21 cellular contexts compared by ENCODE assay signal in the genomic region with DNA sequence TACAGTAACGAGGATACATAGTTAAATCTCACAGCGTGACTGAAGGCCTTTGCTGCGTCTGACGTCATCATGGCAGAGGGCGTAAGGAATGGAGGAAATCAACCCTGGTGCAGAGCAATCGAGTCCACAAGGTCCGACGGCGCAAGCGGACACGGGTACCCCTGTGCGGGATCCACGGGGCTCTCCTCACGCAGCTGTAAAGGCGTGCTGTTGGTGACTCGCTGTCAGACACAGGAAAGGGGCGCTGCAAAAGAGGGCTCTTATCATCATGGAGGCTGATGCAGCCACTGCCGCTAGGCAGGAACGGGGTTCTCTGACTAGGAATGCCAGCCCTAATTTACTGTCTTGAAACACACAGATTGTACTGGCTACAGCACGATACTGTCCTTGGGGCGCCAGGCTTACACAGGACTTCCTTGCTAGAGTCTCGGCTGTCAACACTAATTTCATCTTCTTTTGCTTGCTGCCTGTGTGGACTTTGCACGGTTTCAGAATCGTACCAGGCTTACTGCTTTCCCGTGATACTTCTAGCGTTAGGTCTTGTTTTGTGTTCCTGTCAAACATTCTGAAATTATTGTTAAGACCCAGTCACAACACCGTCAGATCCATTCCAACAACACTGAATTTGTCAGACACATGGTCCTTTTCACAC. TPM values are rescaled to one million over a fixed set of nuclear protein-coding genes. Genes with fewer than 3 reads are reported as not detected.
DNase-seq lines count a peak whose midpoint lies in the region; ATAC-seq and TF ChIP-seq lines count a peak whose summit lies in the region.
"Had no signal": no experiment of that assay in that cellular context is flagged by ENCODE, and none has a peak within 500 bp of the region (broad histone marks: within the 10 kb centered on the region; RNA-seq: fewer than 3 reads in every experiment).

No MANE protein-coding gene starts in this region.

- no peak overlapping the region for H4K91ac ChIP-seq in neuronal stem cell (ENCODE audit: low read depth, low read length, poor library complexity)

- H3K4me1 ChIP-seq in SK-N-SH (ENCODE audit: control insufficient read depth in 1 of 2, insufficient read depth in 2 of 2, low read depth in 1 of 2, low read length in 1 of 2), result no peaks in the 10 kb centered on the region
- H3K4me1 ChIP-seq in duodenal mucosa (ENCODE audit: control insufficient read depth in 1 of 2, insufficient read depth in 2 of 2, low read length in 2 of 2), result no peaks in the 10 kb centered on the region
- peaks cover 3 to 5% of the 10 kb centered on the region in 2 donors for H3K4me1 ChIP-seq in neuronal stem cell (ENCODE audit: control insufficient read depth in 2 of 2, insufficient read depth in 1 of 2, low read depth in 1 of 2, low read length in 2 of 2)
- H3K4me1 ChIP-seq: HAP-1 had no signal

- no peak overlapping the region for H3K4me3 ChIP-seq in SK-N-SH (ENCODE audit: low read depth in 2 of 2, low read length in 1 of 2)
- H3K4me3 ChIP-seq in duodenal mucosa (ENCODE audit: low read depth in 1 of 2, low read length in 2 of 2), result peak overlapping the region; percentile 67 to 70
- H3K4me3 ChIP-seq in neuronal stem cell (ENCODE audit: low read length in 2 of 2), result no peak overlapping the region
- H3K4me3 ChIP-seq: BLaER1, HAP-1 had no signal

- H4K20me1 ChIP-seq in SK-N-SH (ENCODE audit: insufficient read depth), result no peaks in the 10 kb centered on the region
- H4K20me1 ChIP-seq: BLaER1 had no signal

- no peak overlapping the region for H3K4me2 ChIP-seq in SK-N-SH
- no peak overlapping the region for H3K4me2 ChIP-seq in neuronal stem cell (ENCODE audit: insufficient read depth, low read length, poor library complexity, severe bottlenecking)
- H3K4me2 ChIP-seq: BLaER1, KMS-11 had no signal

- peak overlapping the region; percentile 63 for H2BK12ac ChIP-seq in neuronal stem cell (ENCODE audit: low read length)

- CTCF ChIA-PET in SK-N-SH (lab: Yijun Ruan, JAX), result no interaction called here

- no peaks in the 10 kb centered on the region for H3K9me2 ChIP-seq in SK-N-SH

- H2AFZ ChIP-seq in SK-N-SH (ENCODE audit: low read depth), result no peak overlapping the region
- H2AFZ ChIP-seq in neuronal stem cell (ENCODE audit: low read length), result no peak overlapping the region

- H3F3A ChIP-seq in SK-N-SH (replicated peaks; ENCODE audit: insufficient read depth), result no peaks in the 10 kb centered on the region

- peak overlapping the region; percentile 63 for H3K14ac ChIP-seq in neuronal stem cell (ENCODE audit: low read length)

- H3K18ac ChIP-seq in neuronal stem cell (ENCODE audit: low read length), result no peak overlapping the region

- no peak overlapping the region for H2BK5ac ChIP-seq in neuronal stem cell (ENCODE audit: low read length)

- H3K4ac ChIP-seq in neuronal stem cell (ENCODE audit: low read length), result no peak overlapping the region

- H3K23ac ChIP-seq in neuronal stem cell (ENCODE audit: low read depth, low read length, poor library complexity), result peak overlapping the region; percentile 17

- no peak for ATAC-seq in SK-N-SH treated with all-trans-retinoic acid at 6 μM for 48 hours
- no peak for ATAC-seq in GM21360 (IDR thresholded peaks at IDR 0.05; ENCODE audit: unreplicated experiment)
- no peak for ATAC-seq in HG03378 (IDR thresholded peaks at IDR 0.05; ENCODE audit: unreplicated experiment)

- H2AK5ac ChIP-seq in neuronal stem cell (ENCODE audit: low read depth, low read length), result no peak overlapping the region

- no peaks in the 10 kb centered on the region for H3K36me3 ChIP-seq in SK-N-SH (replicated peaks in 1 of 2; ENCODE audit: control insufficient read depth in 1 of 2, insufficient read depth in 2 of 2, low read length in 1 of 2)
- H3K36me3 ChIP-seq in duodenal mucosa (ENCODE audit: control insufficient read depth in 1 of 2, insufficient read depth in 2 of 2, low read length in 2 of 2), result no peaks in the 10 kb centered on the region
- H3K36me3 ChIP-seq in neuronal stem cell (replicated peaks in 1 of 2; ENCODE audit: control insufficient read depth in 2 of 2, insufficient read depth in 2 of 2, low read length in 2 of 2), result no peaks in the 10 kb centered on the region
- H3K36me3 ChIP-seq: BLaER1, HAP-1 had no signal

- no peaks in the 10 kb centered on the region for H3K79me1 ChIP-seq in neuronal stem cell (ENCODE audit: low read depth, low read length)

- H4K8ac ChIP-seq in neuronal stem cell (ENCODE audit: low read depth, low read length), result no peak overlapping the region

- DNase-seq in SK-N-SH (peak; percentile 2), neuronal stem cell (ENCODE audit: low spot score) (no peak), NOMO-1 treated with DMSO at 0.1 percent for 48 hours (lab: John Stamatoyannopoulos, UW; ENCODE audit: unreplicated experiment) (no peak), substantia nigra (lab: John Stamatoyannopoulos, UW) (no peak)
- DNase-seq: ACHN; CD4-positive, alpha-beta T cell; DMS153; NCI-H1092 treated with DMSO at 0.1 percent for 48 hours; NCI-H1436 treated with DMSO at 0.1 percent for 48 hours; NCI-H1930; NCI-H510A; NCI-H748 treated with DMSO at 0.1 percent for 48 hours; SIG-M5 had no signal

- H3K27ac ChIP-seq in SK-N-SH (ENCODE audit: low read depth in 2 of 2, low read length in 1 of 2) (no peak overlapping the region), duodenal mucosa (ENCODE audit: low read depth, low read length) (no peak overlapping the region), neuronal stem cell (replicated peaks; ENCODE audit: low read length) (peak overlapping the region; percentile 17), substantia nigra (ENCODE audit: low read depth, low read length, poor library complexity, severe bottlenecking) (no peak overlapping the region)
- H3K27ac ChIP-seq: 22Rv1, BLaER1, KMS-11 had no signal

- no peak overlapping the region for H2BK120ac ChIP-seq in neuronal stem cell (ENCODE audit: low read depth, low read length)

- H3K9ac ChIP-seq in SK-N-SH, result no peak overlapping the region
- H3K9ac ChIP-seq in duodenal mucosa (ENCODE audit: low read depth in 1 of 2, low read length in 2 of 2), result peak overlapping the region in 1 of 2 donors; percentile 58
- H3K9ac ChIP-seq in neuronal stem cell (ENCODE audit: low read depth, low read length, poor library complexity), result no peak overlapping the region
- H3K9ac ChIP-seq: BLaER1, KMS-11 had no signal

- peak overlapping the region; percentile 8 for H2BK15ac ChIP-seq in neuronal stem cell (ENCODE audit: low read length)

- TF ChIP-seq EP300 in SK-N-SH (IDR thresholded peaks at IDR 0.05; ENCODE audit: borderline replicate concordance in 1 of 2, low read depth in 1 of 2, low read length in 1 of 2), result no peak

- POLR2A ChIA-PET in SK-N-SH (lab: Yijun Ruan, JAX), result no interaction called here

- no peak for TF ChIP-seq CTCF in SK-N-SH (IDR thresholded peaks at IDR 0.05)

- TF ChIP-seq RAD21 in SK-N-SH (IDR thresholded peaks at IDR 0.05; ENCODE audit: low read length), result no peak

- H3K79me2 ChIP-seq in SK-N-SH (ENCODE audit: insufficient read depth), result no peaks in the 10 kb centered on the region

- H3K9me3 ChIP-seq in SK-N-SH (no peaks in the 10 kb centered on the region), duodenal mucosa (ENCODE audit: control insufficient read depth in 1 of 2, low read length in 2 of 2) (no peaks in the 10 kb centered on the region), neuronal stem cell (replicated peaks in 1 of 2; ENCODE audit: control insufficient read depth in 2 of 2, insufficient read depth in 1 of 2, low read depth in 1 of 2, low read length in 2 of 2) (no peaks in the 10 kb centered on the region)
- H3K9me3 ChIP-seq: BLaER1, HAP-1 had no signal

- WGBS in SK-N-SH (ENCODE audit: low lambda C conversion rate), result 69% methylated on average over 27 of the region's 27 CpGs
- WGBS in neuronal stem cell (ENCODE audit: extremely low coverage in 2 of 2, insufficient read length in 2 of 2, insufficient replicate concordance in 1 of 2), 2 donors, result no CpG with 5 or more reads among the region's 27 CpGs

- peaks cover 13% of the 10 kb centered on the region; the same call in 1 of the 2 replicates for H3K27me3 ChIP-seq in SK-N-SH (ENCODE audit: insufficient read depth)
- H3K27me3 ChIP-seq in duodenal mucosa (ENCODE audit: control insufficient read depth in 1 of 2, insufficient read depth in 2 of 2, low read length in 2 of 2), result no peaks in the 10 kb centered on the region
- peaks cover 0 to 3% (median 0%) of the 10 kb centered on the region in 3 experiments for H3K27me3 ChIP-seq in neuronal stem cell (ENCODE audit: control insufficient read depth in 3 of 3, insufficient read depth in 3 of 3, low read depth in 1 of 3, low read length in 3 of 3)
- H3K27me3 ChIP-seq: BLaER1 had no signal

TF ChIP-seq in SK-N-SH, 30 proteins besides CTCF, POLR2A, EP300 and RAD21:
- TF ChIP-seq EZH2phosphoT487 (IDR thresholded peaks at IDR 0.05; ENCODE audit: borderline replicate concordance, low read depth) (no peak), RFX5 (IDR thresholded peaks at IDR 0.05; ENCODE audit: low read length) (no peak)
TF ChIP-seq in SK-N-SH: peak in this region for 0.

TF ChIP-seq in SK-N-SH treated with all-trans-retinoic acid at 6 μM for 48 hours, 23 proteins besides CTCF, POLR2A, EP300 and RAD21:
- no peak for TF ChIP-seq PPARA (CRISPR knock-in tag; IDR thresholded peaks at IDR 0.05; ENCODE audit: borderline replicate concordance)
- TF ChIP-seq ESRRG (CRISPR knock-in tag; IDR thresholded peaks at IDR 0.05), result no peak

RNA-seq across cellular contexts. Expression of a gene that starts 13.6 kb away (rescaled TPM):
- 7.0 and 9.3 TPM in 2 replicates for polyA plus RNA-seq in SK-N-SH (2012; rRNA removed)
- polyA plus RNA-seq in SK-N-SH (2012; cell fraction: cytosol; rRNA removed), result 6.6 and 7.1 TPM in 2 replicates
- 21.0 and 25.2 TPM in 2 replicates for polyA plus RNA-seq in SK-N-SH (2012; cell fraction: nucleus; rRNA removed)
- polyA plus RNA-seq in neuronal stem cell (2013, experiment 1 of 2), result 5.1 TPM
- polyA plus RNA-seq in neuronal stem cell (2013, experiment 2 of 2), result 5.5 TPM

Comparison
In these comparisons a context has a peak if more than half of its experiments do, and no peak if none do; other contexts are left out.
1. H3K4me3 ChIP-seq: peak in duodenal mucosa (2 of 2); none in SK-N-SH (0 of 2) and neuronal stem cell (0 of 2).